Comparison of ENCODE assay signal across 8 cellular contexts in the genomic region with DNA sequence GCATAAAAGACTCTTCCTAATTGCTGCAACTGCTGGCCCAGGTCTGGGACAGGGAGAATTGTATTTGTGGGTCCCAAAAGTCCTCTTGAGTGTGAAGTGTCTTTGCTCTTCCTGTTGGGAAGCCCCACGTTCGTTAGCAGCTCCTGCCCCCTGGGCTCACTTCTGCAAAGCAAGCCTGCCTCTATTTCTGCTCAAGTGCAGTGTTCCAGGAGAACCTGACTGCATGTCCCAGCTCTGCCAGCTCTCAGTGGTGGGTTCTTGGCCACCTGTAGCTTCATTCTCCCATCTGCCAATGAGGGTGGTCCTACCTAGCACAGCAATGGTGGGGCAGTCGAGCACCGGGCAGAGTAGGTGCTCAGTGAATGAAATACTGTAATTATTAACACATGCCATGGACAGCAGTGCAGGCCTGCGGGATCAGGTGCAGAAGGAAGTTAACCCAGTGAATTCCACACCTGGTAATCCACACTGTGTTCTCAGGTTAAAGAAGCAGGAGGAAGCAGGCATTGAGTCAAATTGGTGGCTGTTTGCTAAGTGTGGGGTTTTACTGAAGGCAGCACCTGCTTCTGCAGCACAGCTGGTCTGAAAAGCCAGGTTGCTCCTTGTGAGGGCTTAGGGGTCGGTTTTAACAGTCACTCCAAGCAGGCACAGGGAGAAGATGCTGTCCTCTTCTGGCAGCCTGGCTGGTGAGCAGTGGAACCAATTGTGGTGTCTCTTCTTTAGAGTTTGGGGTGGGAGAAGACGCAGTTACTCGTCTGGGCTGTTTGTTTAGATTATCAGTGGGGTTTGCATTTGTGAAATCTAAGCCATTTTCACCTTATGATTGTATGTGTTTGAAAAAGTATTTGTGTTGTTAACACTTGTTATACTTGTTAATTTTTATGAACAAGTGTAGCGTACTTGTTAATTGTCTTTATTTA. TPM values are rescaled to one million over a fixed set of nuclear protein-coding genes. Genes with fewer than 3 reads are reported as not detected.
DNase-seq lines count a peak whose midpoint lies in the region; ATAC-seq and TF ChIP-seq lines count a peak whose summit lies in the region.
"Had no signal": no experiment of that assay in that cellular context is flagged by ENCODE, and none has a peak within 500 bp of the region (broad histone marks: within the 10 kb centered on the region; RNA-seq: fewer than 3 reads in every experiment).

No MANE protein-coding gene starts in this region.

- ATAC-seq in activated CD8-positive, alpha-beta T cell treated with anti-CD3 and anti-CD28 coated beads for 36 hours, result peak; percentile 11

- H3K27me3 Mint-ChIP-seq in CD14-positive monocyte (ENCODE audit: low read depth in 3 of 3), result no peaks in the 10 kb centered on the region
- no peaks in the 10 kb centered on the region for H3K27me3 Mint-ChIP-seq in activated CD8-positive, alpha-beta T cell treated with anti-CD3 and anti-CD28 coated beads for 36 hours

- no peak for DNase-seq in CD14-positive monocyte (ENCODE audit: low spot score)
- peak; percentile 24 for DNase-seq in COR-L47 (lab: John Stamatoyannopoulos, UW)
- no peak for DNase-seq in activated CD8-positive, alpha-beta T cell treated with anti-CD3 and anti-CD28 coated beads for 36 hours
- DNase-seq in myocyte (ENCODE audit: low read depth), result peak; percentile 68
- DNase-seq in OCI-M2 (lab: John Stamatoyannopoulos, UW; ENCODE audit: unreplicated experiment), result no peak
- DNase-seq in HEK293T (ENCODE audit: extremely low spot score), result no peak
- DNase-seq in SW 1271 (lab: John Stamatoyannopoulos, UW), result no peak
- DNase-seq: amygdala had no signal

- peaks cover 13 to 23% (median 20%) of the 10 kb centered on the region in 7 donors for H3K9me3 Mint-ChIP-seq in CD14-positive monocyte
- H3K9me3 Mint-ChIP-seq in activated CD8-positive, alpha-beta T cell treated with anti-CD3 and anti-CD28 coated beads for 36 hours, result peaks cover 21% of the 10 kb centered on the region

- POLR2A ChIA-PET in activated CD8-positive, alpha-beta T cell treated with anti-CD3 and anti-CD28 coated beads for 36 hours (lab: Charles Lee), result no interaction called here
- POLR2A ChIA-PET in HEK293T (lab: Yijun Ruan, JAX), result no interaction called here

- CTCF ChIA-PET in activated CD8-positive, alpha-beta T cell treated with anti-CD3 and anti-CD28 coated beads for 36 hours (lab: Charles Lee), result interaction anchor here (11.2 to 11.3 kb wide), 2 partner anchors 11 to 33 kb away, joined by 183 to 213 read pairs; no protein-coding TSS in a partner anchor
- CTCF ChIA-PET in HEK293T (lab: Yijun Ruan, JAX), result interaction anchor here (0.7 kb wide), 1 partner anchor 46 kb away, joined by 3 read pairs; no protein-coding TSS in a partner anchor

- H3K36me3 Mint-ChIP-seq in CD14-positive monocyte, result peaks cover 68 to 88% of the 10 kb centered on the region in 2 donors
- H3K36me3 Mint-ChIP-seq in activated CD8-positive, alpha-beta T cell treated with anti-CD3 and anti-CD28 coated beads for 36 hours (ENCODE audit: low read depth), result peaks cover 59% of the 10 kb centered on the region

- peaks cover 3% of the 10 kb centered on the region for H3K4me1 Mint-ChIP-seq in CD14-positive monocyte
- H3K4me1 Mint-ChIP-seq in activated CD8-positive, alpha-beta T cell treated with anti-CD3 and anti-CD28 coated beads for 36 hours (ENCODE audit: low read depth), result peaks cover 61% of the 10 kb centered on the region

- intact Hi-C loops in CD14-positive monocyte (cut with micrococcal nuclease), result no loop called here
- intact Hi-C loops in activated CD8-positive, alpha-beta T cell treated with anti-CD3 and anti-CD28 coated beads for 36 hours (cut with micrococcal nuclease), result no loop called here

- H3K27ac Mint-ChIP-seq in CD14-positive monocyte, result peak overlapping the region in 5 of 7 donors; percentile 18 to 78 (median 60)
- H3K27ac Mint-ChIP-seq in activated CD8-positive, alpha-beta T cell treated with anti-CD3 and anti-CD28 coated beads for 36 hours, result peak overlapping the region; percentile 81

- TF ChIP-seq CTCF in CD14-positive monocyte (IDR thresholded peaks at IDR 0.05), result no peak
- TF ChIP-seq CTCF in activated CD8-positive, alpha-beta T cell treated with anti-CD3 and anti-CD28 coated beads for 36 hours (IDR thresholded peaks at IDR 0.05), result no peak

- no peak overlapping the region for H3K4me3 Mint-ChIP-seq in CD14-positive monocyte
- H3K4me3 Mint-ChIP-seq in activated CD8-positive, alpha-beta T cell treated with anti-CD3 and anti-CD28 coated beads for 36 hours, result no peak overlapping the region

TF ChIP-seq in HEK293T, 16 proteins besides CTCF, POLR2A, EP300 and RAD21:
- TF ChIP-seq FOXM1 (IDR thresholded peaks at IDR 0.05; ENCODE audit: borderline replicate concordance) (no peak), SUZ12 (IDR thresholded peaks at IDR 0.05) (no peak), ZNF384 (IDR thresholded peaks at IDR 0.05) (no peak), TARDBP (IDR thresholded peaks at IDR 0.05) (no peak), NFRKB (IDR thresholded peaks at IDR 0.05) (no peak), LEF1 (IDR thresholded peaks at IDR 0.05; ENCODE audit: borderline replicate concordance) (no peak), BHLHE40 (IDR thresholded peaks at IDR 0.05; ENCODE audit: borderline replicate concordance) (no peak)

RNA-seq across cellular contexts. Expression of a gene that starts 54.3 kb away (rescaled TPM):
- polyA plus RNA-seq in CD14-positive monocyte, result 10 to 100 TPM; 14.5 to 16.6 TPM
- 10 to 100 TPM; 89.6 to 99.5 TPM for total RNA-seq in activated CD8-positive, alpha-beta T cell treated with anti-CD3 and anti-CD28 coated beads for 36 hours
- 45.1 and 59.5 TPM in 2 replicates for total RNA-seq in myocyte
- polyA plus RNA-seq in myocyte (2012), result 32.5 TPM

Comparison
In these comparisons a context has a peak if more than half of its experiments do, and no peak if none do; other contexts are left out.
1. DNase-seq: peak in COR-L47 (single experiment) and myocyte (single experiment); none in CD14-positive monocyte (single experiment), activated CD8-positive, alpha-beta T cell treated with anti-CD3 and anti-CD28 coated beads for 36 hours (single experiment), OCI-M2 (single experiment), HEK293T (single experiment) and SW 1271 (0 of 2).